20 cellular contexts compared by ENCODE assay signal in the genomic region with DNA sequence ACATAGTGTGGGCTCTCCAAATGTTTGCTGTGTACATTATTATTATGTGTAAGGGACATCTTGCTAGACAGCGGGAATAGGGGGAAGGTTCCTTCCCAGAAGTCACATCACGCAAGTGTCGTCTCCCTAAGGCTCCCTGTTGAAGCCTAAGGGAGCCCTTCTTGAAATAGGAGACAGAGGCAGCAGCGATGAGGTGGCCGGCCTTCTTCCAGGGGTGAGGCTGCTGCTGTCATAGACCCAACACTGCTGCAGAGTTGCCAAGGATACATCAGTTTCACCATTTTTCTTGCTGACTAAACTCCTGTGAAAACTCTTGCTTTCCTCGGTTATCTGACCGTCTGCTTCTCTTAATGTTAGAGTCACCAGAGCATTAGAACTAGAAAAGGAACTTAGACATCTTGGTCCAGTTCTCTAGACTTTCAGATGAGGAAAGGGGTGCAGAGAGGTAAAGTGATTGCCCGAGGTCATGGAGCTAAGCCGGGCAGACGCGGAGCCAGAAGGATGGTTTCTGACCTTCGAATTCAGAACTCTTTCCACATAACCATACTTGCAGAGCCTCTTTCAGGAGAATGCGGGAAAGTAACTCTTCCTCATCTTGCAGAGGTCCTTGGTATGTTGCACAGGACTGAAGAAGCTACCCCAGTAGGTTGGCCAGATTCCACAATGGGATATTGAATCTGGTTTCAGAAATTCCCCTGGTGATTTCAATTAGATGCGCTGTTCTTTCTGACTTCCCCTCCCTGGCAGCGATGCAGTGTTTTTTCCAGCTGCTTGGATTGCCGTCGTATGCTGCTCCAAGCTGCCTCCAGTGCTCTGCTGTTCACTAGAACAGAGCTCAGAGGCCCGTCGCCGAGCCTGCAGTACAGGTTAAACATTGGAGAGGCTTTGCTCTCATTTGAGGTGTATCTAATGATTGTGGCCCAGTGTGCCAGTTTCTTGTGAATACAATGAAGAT.
DNase-seq lines count a peak whose midpoint lies in the region; ATAC-seq and TF ChIP-seq lines count a peak whose summit lies in the region.
"Had no signal": no experiment of that assay in that cellular context is flagged by ENCODE, and none has a peak within 500 bp of the region (broad histone marks: within the 10 kb centered on the region; RNA-seq: fewer than 3 reads in every experiment).

No MANE protein-coding gene starts in this region.

- no peaks in the 10 kb centered on the region for H3K9me3 ChIP-seq in right cardiac atrium (ENCODE audit: control insufficient read depth, low read length)
- H3K9me3 ChIP-seq: esophagus muscularis mucosa, ovary had no signal

- H3K4me3 ChIP-seq in astrocyte of the spinal cord (ENCODE audit: low read depth, low read length): no peak overlapping the region
- H3K4me3 ChIP-seq in right cardiac atrium (ENCODE audit: low read length): no peak overlapping the region
- H3K4me3 ChIP-seq: GM23338, K562, ovary, PC-9 had no signal

- peak; percentile 57 for DNase-seq in GM03348 (ENCODE audit: low spot score)
- DNase-seq in astrocyte of the spinal cord (ENCODE audit: low read depth, low spot score): peak; percentile 65
- peak; percentile 55 to 69 (median 64) for DNase-seq in right cardiac atrium
- peak; percentile 72 for DNase-seq in stromal cell of bone marrow (ENCODE audit: low read depth)
- no peak for DNase-seq in GM20000 (ENCODE audit: low spot score)
- DNase-seq in activated T-cell treated with anti-CD3 and anti-CD28 coated beads, Interleukin-2, amount 50 U/mL, for 1 hour: no peak
- no peak for DNase-seq in NCI-H446 treated with DMSO at 0.1 percent for 48 hours (lab: John Stamatoyannopoulos, UW)
- DNase-seq: activated CD8-positive, alpha-beta memory T cell treated with anti-CD3 and anti-CD28 coated beads, Interleukin-2, amount 50 U/mL, for 48 hours; CD4-positive, alpha-beta memory T cell; cortex of kidney; midbrain; NCI-H1105; ovary; PC-9; SW 1271 had no signal

- in situ Hi-C loops in astrocyte of the spinal cord (cut with HindIII; ENCODE audit: low sequenced_read_pairs): no loop called here

- peak; percentile 68 to 71 for ATAC-seq in right cardiac atrium
- no peak for ATAC-seq in GM18861 (IDR thresholded peaks at IDR 0.05; ENCODE audit: unreplicated experiment)
- ATAC-seq: activated CD4-positive, CD25-positive, alpha-beta regulatory T cell treated with anti-CD3 and anti-CD28 coated beads, Interleukin-2, amount 50 U/mL, for 24 hours; GM23338; K562 had no signal

- TF ChIP-seq CTCF in astrocyte of the spinal cord (IDR thresholded peaks at IDR 0.05; ENCODE audit: low read depth, low read length) (no peak), GM20000 (IDR thresholded peaks at IDR 0.05; ENCODE audit: extremely low read depth, missing control alignments) (no peak)

- H3K27me3 ChIP-seq in right cardiac atrium (ENCODE audit: control insufficient read depth, insufficient read depth): no peaks in the 10 kb centered on the region
- H3K27me3 ChIP-seq: esophagus muscularis mucosa, ovary had no signal

- 61% methylated on average over 20 of the region's 20 CpGs for WGBS in right cardiac atrium

- no peaks in the 10 kb centered on the region for H3K4me1 ChIP-seq in right cardiac atrium (ENCODE audit: control insufficient read depth, insufficient read depth, low read length)

- intact Hi-C loops in right cardiac atrium (cut with DNase I): no loop called here

- no peak overlapping the region for H3K27ac ChIP-seq in right cardiac atrium (ENCODE audit: low read length)
- H3K27ac ChIP-seq: ovary, PC-9 had no signal

Comparison
In these comparisons a context has a peak if more than half of its experiments do, and no peak if none do; other contexts are left out.
1. DNase-seq: peak in GM03348 (single experiment), astrocyte of the spinal cord (single experiment), right cardiac atrium (3 of 3) and stromal cell of bone marrow (single experiment); none in GM20000 (single experiment), activated T-cell treated with anti-CD3 and anti-CD28 coated beads, Interleukin-2, amount 50 U/mL, for 1 hour (single experiment) and NCI-H446 treated with DMSO at 0.1 percent for 48 hours (single experiment).